1 cellular context compared by ENCODE assay signal in the genomic region with DNA sequence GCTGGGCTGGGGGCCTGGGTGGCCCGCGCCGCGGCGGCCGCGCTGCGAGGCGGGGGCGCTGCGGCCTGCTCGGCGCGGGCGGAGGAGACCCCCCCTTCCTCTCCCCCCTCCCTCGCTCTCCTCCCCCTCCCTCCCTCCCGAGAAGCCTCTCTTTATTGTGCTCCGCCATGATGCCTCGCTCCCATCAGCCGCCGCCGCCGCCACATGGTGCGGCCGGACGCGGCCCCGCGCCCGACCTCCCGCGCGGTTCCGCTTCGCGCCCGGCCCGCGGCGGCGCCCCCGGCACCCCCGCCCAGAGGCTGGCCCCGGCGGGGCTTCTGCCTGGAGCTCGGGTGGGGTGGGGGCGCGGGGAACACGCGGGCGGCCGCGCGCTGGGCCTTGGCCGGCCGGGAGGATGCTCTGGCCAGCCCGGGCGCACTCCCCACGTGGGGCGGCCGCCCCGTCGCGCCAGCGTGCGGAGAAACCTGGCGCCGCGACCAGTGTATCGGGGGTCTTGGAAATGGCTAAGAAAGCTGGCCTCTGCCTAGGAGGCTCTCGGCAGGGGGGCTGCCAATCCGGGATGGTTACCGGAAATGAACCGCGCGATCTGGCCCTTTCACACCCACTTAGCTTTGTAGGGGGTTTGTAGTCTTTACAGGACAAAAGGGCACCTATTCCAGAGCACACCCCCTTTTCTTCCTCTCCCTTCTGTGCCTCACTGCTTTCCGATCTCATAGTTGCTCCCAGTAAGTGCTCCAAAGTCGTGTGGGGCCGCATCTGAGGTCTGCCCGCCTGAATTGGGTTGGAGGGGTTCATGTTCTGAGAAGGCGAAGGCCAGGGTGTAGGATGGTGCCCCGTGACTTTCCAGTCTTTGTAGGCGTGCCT.
TF ChIP-seq lines count a peak whose summit lies in the region.

No MANE protein-coding gene starts in this region.

TF ChIP-seq in K562, 482 proteins besides CTCF, POLR2A, EP300 and RAD21 (continued from another document and continues in another):
- TF ChIP-seq, protein P1, sequence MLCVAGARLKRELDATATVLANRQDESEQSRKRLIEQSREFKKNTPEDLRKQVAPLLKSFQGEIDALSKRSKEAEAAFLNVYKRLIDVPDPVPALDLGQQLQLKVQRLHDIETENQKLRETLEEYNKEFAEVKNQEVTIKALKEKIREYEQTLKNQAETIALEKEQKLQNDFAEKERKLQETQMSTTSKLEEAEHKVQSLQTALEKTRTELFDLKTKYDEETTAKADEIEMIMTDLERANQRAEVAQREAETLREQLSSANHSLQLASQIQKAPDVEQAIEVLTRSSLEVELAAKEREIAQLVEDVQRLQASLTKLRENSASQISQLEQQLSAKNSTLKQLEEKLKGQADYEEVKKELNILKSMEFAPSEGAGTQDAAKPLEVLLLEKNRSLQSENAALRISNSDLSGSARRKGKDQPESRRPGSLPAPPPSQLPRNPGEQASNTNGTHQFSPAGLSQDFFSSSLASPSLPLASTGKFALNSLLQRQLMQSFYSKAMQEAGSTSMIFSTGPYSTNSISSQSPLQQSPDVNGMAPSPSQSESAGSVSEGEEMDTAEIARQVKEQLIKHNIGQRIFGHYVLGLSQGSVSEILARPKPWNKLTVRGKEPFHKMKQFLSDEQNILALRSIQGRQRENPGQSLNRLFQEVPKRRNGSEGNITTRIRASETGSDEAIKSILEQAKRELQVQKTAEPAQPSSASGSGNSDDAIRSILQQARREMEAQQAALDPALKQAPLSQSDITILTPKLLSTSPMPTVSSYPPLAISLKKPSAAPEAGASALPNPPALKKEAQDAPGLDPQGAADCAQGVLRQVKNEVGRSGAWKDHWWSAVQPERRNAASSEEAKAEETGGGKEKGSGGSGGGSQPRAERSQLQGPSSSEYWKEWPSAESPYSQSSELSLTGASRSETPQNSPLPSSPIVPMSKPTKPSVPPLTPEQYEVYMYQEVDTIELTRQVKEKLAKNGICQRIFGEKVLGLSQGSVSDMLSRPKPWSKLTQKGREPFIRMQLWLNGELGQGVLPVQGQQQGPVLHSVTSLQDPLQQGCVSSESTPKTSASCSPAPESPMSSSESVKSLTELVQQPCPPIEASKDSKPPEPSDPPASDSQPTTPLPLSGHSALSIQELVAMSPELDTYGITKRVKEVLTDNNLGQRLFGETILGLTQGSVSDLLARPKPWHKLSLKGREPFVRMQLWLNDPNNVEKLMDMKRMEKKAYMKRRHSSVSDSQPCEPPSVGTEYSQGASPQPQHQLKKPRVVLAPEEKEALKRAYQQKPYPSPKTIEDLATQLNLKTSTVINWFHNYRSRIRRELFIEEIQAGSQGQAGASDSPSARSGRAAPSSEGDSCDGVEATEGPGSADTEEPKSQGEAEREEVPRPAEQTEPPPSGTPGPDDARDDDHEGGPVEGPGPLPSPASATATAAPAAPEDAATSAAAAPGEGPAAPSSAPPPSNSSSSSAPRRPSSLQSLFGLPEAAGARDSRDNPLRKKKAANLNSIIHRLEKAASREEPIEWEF (CRISPR knock-in tag; IDR thresholded peaks at IDR 0.05), result no peak
- TF ChIP-seq NBN (IDR thresholded peaks at IDR 0.05; ENCODE audit: low read depth) (no peak), MAX (CRISPR knock-in tag; IDR thresholded peaks at IDR 0.05) (peak; percentile 75), NR2C1 (IDR thresholded peaks at IDR 0.05) (no peak), NR2C1 (tag; IDR thresholded peaks at IDR 0.05) (no peak), TAL1 (IDR thresholded peaks at IDR 0.05) (no peak), HDAC3 (IDR thresholded peaks at IDR 0.05; ENCODE audit: borderline replicate concordance, partially characterized antibody) (no peak), RB1 (IDR thresholded peaks at IDR 0.05; ENCODE audit: low read depth) (peak; percentile 81), MED1 (CRISPR knock-in tag; IDR thresholded peaks at IDR 0.05; ENCODE audit: borderline replicate concordance) (0 out of 2 replicates have a peak, but pooled peaks have one; percentile 67), ZNF12 (CRISPR knock-in tag; IDR thresholded peaks at IDR 0.05) (peak; percentile 59; the same call in 1 of the 2 replicates), HCFC1 (IDR thresholded peaks at IDR 0.05; ENCODE audit: low read depth, low read length) (0 out of 2 replicates have a peak, but pooled peaks have one; percentile 17), CBX2 (IDR thresholded peaks at IDR 0.05; ENCODE audit: insufficient read depth, low read length, poor library complexity, severe bottlenecking) (no peak), ZNF408 (CRISPR knock-in tag; IDR thresholded peaks at IDR 0.05; ENCODE audit: low read depth) (no peak), RBBP5 (IDR thresholded peaks at IDR 0.05; ENCODE audit: borderline replicate concordance, insufficient read depth, low read length, poor library complexity, severe bottlenecking) (peak; percentile 88), SAP30 (IDR thresholded peaks at IDR 0.05; ENCODE audit: borderline replicate concordance, insufficient read depth, low read depth, low read length, poor library complexity, severe bottlenecking) (peak; percentile 95), ZNF639 (CRISPR knock-in tag; conservative IDR thresholded peaks at IDR 0.05 in 1 of 2, IDR thresholded peaks at IDR 0.05 in 1 of 2) (no peak), ZNF280A (IDR thresholded peaks at IDR 0.05; ENCODE audit: low read depth, partially characterized antibody) (no peak), SRF (CRISPR knock-in tag; IDR thresholded peaks at IDR 0.05) (0 out of 4 replicates have a peak, but pooled peaks of 1 of the 2 experiments have one; percentile 5), ZC3H8 (IDR thresholded peaks at IDR 0.05) (no peak)
- TF ChIP-seq, protein P2, sequence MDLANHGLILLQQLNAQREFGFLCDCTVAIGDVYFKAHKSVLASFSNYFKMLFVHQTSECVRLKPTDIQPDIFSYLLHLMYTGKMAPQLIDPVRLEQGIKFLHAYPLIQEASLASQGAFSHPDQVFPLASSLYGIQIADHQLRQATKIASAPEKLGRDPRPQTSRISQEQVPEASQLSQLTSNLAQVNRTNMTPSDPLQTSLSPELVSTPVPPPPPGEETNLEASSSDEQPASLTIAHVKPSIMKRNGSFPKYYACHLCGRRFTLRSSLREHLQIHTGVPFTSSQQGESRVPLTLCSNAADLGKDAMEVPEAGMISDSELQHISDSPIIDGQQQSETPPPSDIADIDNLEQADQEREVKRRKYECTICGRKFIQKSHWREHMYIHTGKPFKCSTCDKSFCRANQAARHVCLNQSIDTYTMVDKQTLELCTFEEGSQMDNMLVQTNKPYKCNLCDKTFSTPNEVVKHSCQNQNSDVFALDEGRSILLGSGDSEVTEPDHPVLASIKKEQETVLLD (IDR thresholded peaks at IDR 0.05), result no peak
- TF ChIP-seq, protein P3, sequence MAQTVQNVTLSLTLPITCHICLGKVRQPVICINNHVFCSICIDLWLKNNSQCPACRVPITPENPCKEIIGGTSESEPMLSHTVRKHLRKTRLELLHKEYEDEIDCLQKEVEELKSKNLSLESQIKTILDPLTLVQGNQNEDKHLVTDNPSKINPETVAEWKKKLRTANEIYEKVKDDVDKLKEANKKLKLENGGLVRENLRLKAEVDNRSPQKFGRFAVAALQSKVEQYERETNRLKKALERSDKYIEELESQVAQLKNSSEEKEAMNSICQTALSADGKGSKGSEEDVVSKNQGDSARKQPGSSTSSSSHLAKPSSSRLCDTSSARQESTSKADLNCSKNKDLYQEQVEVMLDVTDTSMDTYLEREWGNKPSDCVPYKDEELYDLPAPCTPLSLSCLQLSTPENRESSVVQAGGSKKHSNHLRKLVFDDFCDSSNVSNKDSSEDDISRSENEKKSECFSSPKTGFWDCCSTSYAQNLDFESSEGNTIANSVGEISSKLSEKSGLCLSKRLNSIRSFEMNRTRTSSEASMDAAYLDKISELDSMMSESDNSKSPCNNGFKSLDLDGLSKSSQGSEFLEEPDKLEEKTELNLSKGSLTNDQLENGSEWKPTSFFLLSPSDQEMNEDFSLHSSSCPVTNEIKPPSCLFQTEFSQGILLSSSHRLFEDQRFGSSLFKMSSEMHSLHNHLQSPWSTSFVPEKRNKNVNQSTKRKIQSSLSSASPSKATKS (CRISPR knock-in tag; IDR thresholded peaks at IDR 0.05), result no peak
- TF ChIP-seq, protein P4, sequence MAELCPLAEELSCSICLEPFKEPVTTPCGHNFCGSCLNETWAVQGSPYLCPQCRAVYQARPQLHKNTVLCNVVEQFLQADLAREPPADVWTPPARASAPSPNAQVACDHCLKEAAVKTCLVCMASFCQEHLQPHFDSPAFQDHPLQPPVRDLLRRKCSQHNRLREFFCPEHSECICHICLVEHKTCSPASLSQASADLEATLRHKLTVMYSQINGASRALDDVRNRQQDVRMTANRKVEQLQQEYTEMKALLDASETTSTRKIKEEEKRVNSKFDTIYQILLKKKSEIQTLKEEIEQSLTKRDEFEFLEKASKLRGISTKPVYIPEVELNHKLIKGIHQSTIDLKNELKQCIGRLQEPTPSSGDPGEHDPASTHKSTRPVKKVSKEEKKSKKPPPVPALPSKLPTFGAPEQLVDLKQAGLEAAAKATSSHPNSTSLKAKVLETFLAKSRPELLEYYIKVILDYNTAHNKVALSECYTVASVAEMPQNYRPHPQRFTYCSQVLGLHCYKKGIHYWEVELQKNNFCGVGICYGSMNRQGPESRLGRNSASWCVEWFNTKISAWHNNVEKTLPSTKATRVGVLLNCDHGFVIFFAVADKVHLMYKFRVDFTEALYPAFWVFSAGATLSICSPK (IDR thresholded peaks at IDR 0.05; ENCODE audit: borderline replicate concordance), result no peak
- TF ChIP-seq, protein P5, sequence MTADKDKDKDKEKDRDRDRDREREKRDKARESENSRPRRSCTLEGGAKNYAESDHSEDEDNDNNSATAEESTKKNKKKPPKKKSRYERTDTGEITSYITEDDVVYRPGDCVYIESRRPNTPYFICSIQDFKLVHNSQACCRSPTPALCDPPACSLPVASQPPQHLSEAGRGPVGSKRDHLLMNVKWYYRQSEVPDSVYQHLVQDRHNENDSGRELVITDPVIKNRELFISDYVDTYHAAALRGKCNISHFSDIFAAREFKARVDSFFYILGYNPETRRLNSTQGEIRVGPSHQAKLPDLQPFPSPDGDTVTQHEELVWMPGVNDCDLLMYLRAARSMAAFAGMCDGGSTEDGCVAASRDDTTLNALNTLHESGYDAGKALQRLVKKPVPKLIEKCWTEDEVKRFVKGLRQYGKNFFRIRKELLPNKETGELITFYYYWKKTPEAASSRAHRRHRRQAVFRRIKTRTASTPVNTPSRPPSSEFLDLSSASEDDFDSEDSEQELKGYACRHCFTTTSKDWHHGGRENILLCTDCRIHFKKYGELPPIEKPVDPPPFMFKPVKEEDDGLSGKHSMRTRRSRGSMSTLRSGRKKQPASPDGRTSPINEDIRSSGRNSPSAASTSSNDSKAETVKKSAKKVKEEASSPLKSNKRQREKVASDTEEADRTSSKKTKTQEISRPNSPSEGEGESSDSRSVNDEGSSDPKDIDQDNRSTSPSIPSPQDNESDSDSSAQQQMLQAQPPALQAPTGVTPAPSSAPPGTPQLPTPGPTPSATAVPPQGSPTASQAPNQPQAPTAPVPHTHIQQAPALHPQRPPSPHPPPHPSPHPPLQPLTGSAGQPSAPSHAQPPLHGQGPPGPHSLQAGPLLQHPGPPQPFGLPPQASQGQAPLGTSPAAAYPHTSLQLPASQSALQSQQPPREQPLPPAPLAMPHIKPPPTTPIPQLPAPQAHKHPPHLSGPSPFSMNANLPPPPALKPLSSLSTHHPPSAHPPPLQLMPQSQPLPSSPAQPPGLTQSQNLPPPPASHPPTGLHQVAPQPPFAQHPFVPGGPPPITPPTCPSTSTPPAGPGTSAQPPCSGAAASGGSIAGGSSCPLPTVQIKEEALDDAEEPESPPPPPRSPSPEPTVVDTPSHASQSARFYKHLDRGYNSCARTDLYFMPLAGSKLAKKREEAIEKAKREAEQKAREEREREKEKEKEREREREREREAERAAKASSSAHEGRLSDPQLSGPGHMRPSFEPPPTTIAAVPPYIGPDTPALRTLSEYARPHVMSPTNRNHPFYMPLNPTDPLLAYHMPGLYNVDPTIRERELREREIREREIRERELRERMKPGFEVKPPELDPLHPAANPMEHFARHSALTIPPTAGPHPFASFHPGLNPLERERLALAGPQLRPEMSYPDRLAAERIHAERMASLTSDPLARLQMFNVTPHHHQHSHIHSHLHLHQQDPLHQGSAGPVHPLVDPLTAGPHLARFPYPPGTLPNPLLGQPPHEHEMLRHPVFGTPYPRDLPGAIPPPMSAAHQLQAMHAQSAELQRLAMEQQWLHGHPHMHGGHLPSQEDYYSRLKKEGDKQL (CRISPR knock-in tag; IDR thresholded peaks at IDR 0.05; ENCODE audit: borderline replicate concordance), result no peak
- TF ChIP-seq, protein P6, sequence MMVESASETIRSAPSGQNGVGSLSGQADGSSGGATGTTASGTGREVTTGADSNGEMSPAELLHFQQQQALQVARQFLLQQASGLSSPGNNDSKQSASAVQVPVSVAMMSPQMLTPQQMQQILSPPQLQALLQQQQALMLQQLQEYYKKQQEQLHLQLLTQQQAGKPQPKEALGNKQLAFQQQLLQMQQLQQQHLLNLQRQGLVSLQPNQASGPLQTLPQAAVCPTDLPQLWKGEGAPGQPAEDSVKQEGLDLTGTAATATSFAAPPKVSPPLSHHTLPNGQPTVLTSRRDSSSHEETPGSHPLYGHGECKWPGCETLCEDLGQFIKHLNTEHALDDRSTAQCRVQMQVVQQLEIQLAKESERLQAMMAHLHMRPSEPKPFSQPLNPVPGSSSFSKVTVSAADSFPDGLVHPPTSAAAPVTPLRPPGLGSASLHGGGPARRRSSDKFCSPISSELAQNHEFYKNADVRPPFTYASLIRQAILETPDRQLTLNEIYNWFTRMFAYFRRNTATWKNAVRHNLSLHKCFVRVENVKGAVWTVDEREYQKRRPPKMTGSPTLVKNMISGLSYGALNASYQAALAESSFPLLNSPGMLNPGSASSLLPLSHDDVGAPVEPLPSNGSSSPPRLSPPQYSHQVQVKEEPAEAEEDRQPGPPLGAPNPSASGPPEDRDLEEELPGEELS (CRISPR knock-in tag; IDR thresholded peaks at IDR 0.05; ENCODE audit: borderline replicate concordance), result no peak
